In the genomic region with DNA sequence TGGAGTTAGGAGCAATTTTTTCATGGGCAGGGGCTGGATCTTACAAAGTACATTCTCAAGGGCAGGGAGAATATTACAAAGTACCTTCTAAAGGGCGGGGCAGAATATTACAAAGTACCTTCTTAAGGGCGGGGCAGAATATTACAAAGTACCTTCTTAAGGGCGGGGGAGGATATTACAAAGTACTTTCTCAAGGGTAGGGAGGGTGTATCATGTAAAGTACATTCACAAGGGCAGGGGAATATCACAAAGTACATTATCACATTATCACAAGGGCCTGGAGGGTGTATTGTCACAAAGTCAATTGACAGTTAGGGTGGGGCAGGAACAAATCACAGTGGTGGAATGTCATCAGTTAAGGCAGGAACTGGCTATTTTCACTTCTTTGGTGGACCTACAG, we compare ENCODE assay signal across 8 cellular contexts. TPM values are rescaled to one million over a fixed set of nuclear protein-coding genes. Genes with fewer than 3 reads are reported as not detected.
"Had no signal": no experiment of that assay in that cellular context is flagged by ENCODE, and none has a peak within 500 bp of the region (broad histone marks: within the 10 kb centered on the region; RNA-seq: fewer than 3 reads in every experiment).

No MANE protein-coding gene starts in this region.

RNA-seq across cellular contexts. Expression of a gene that starts 56.9 kb away (rescaled TPM):
- total RNA-seq: LHCN-M2, MCF 10A, NCI-H460, OCI-LY7, PC-9, Right ventricle myocardium superior, SJSA1 had no signal
- polyA plus RNA-seq: SK-N-SH had no signal
